In the genomic region with DNA sequence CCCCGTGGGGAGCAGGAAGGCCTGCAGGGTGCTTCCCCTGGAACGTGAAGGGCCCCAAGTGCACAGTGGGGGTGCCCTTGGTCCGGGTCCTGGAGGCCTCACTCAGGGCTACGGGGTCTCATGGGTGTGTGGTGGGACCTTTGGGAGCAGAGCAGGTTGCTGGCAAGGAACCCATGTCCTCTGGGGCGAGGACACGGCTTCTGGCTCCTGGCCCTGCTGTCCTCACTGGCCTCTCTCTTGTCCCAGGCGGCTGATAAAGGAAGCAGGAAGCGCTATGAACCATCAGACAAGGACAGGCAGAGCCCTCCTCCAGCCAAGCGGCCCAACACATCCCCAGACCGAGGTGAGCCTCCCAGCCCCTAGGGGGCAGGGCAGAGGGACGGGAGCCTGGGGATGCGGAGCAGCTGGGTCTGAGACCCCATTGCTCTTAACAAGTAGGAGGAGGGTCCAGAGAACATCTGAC, we compare ENCODE assay signal across 7 cellular contexts. TPM values are rescaled to one million over a fixed set of nuclear protein-coding genes. Genes with fewer than 3 reads are reported as not detected.
DNase-seq lines count a peak whose midpoint lies in the region; ATAC-seq and TF ChIP-seq lines count a peak whose summit lies in the region.

No MANE protein-coding gene starts in this region.

- no peak overlapping the region for H3K4me3 ChIP-seq in DND-41 (ENCODE audit: low read depth in 1 of 2, low read length in 2 of 2)
- H3K4me3 ChIP-seq in IMR-90 (ENCODE audit: insufficient read depth, low read depth, low read length): no peak overlapping the region
- no peak overlapping the region for H3K4me3 ChIP-seq in cardiac fibroblast (replicated peaks in 1 of 2; ENCODE audit: low read depth in 2 of 2, low read length in 2 of 2)
- no peak overlapping the region for H3K4me3 ChIP-seq in mucosa of descending colon
- no peak overlapping the region for H3K4me3 ChIP-seq in esophagus muscularis mucosa

- H2BK5ac ChIP-seq in IMR-90 (ENCODE audit: low read depth, low read length, poor library complexity, severe bottlenecking): no peak overlapping the region

- no peak overlapping the region for H3K18ac ChIP-seq in IMR-90 (ENCODE audit: low read depth, low read length)

- peaks cover 21% of the 10 kb centered on the region for H4K20me1 ChIP-seq in DND-41 (ENCODE audit: insufficient read depth, low read length)
- H4K20me1 ChIP-seq in IMR-90 (ENCODE audit: insufficient read depth, low read length): peaks cover 5% of the 10 kb centered on the region

- H3K14ac ChIP-seq in IMR-90 (replicated peaks; ENCODE audit: low read depth, low read length): no peak overlapping the region

- H3K79me1 ChIP-seq in IMR-90 (ENCODE audit: low read depth in 1 of 2, low read length in 2 of 2): peaks cover 0 to 7% of the 10 kb centered on the region in 2 experiments; a peak in 2 of 4 replicates

- H3K9ac ChIP-seq in DND-41 (ENCODE audit: low read depth, low read length) (no peak overlapping the region), IMR-90 (ENCODE audit: low read depth, low read length) (no peak overlapping the region)

- TF ChIP-seq CTCF in DND-41 (IDR thresholded peaks at IDR 0.05; ENCODE audit: borderline replicate concordance, extremely low read depth, low read length, poor library complexity, severe bottlenecking) (peak; percentile 61), IMR-90 (conservative IDR thresholded peaks at IDR 0.05; ENCODE audit: low read depth, low read length) (peak; percentile 33; the same call in 1 of the 2 replicates), cardiac fibroblast (IDR thresholded peaks at IDR 0.05; ENCODE audit: low read depth, low read length) (peak; percentile 49), mucosa of descending colon (IDR thresholded peaks at IDR 0.05) (no peak), esophagus muscularis mucosa (IDR thresholded peaks at IDR 0.05) (peak in 1 of 3 experiments; percentile 14)

- ATAC-seq in DND-41 (ENCODE audit: insufficient read depth, low read depth) (peak; percentile 71), IMR-90 (ENCODE audit: low read depth) (peak; percentile 48; the same call in 1 of the 2 replicates), mucosa of descending colon (peak; percentile 12)

- no peak overlapping the region for H3K56ac ChIP-seq in IMR-90 (ENCODE audit: extremely low read depth, insufficient read depth, low read length)

- no peak overlapping the region for H4K5ac ChIP-seq in IMR-90 (ENCODE audit: low read depth, low read length)

- TF ChIP-seq EP300 in esophagus muscularis mucosa (IDR thresholded peaks at IDR 0.05): no peak

- H2AK5ac ChIP-seq in IMR-90 (ENCODE audit: low read depth, low read length): no peak overlapping the region

- H3K36me3 ChIP-seq in DND-41 (ENCODE audit: insufficient read depth, low read length): peaks cover 92% of the 10 kb centered on the region
- H3K36me3 ChIP-seq in IMR-90 (ENCODE audit: control insufficient read depth, insufficient read depth, low read length): peaks cover 74% of the 10 kb centered on the region
- H3K36me3 ChIP-seq in mucosa of descending colon (ENCODE audit: low read depth): peaks cover 6% of the 10 kb centered on the region
- H3K36me3 ChIP-seq in esophagus muscularis mucosa: peaks cover 86 to 100% (median 90%) of the 10 kb centered on the region in 4 donors

- dilution Hi-C loops in IMR-90 (cut with HindIII; ENCODE audit: low sequenced_read_pairs, unreplicated experiment): no loop called here

- no peak overlapping the region for H2AK9ac ChIP-seq in IMR-90 (replicated peaks; ENCODE audit: low read depth, low read length, poor library complexity)

- no peak overlapping the region for H4K8ac ChIP-seq in IMR-90 (ENCODE audit: low read depth in 2 of 2, low read length in 2 of 2)

- CTCF ChIA-PET in IMR-90 (lab: Yijun Ruan, JAX): no interaction called here

- POLR2A ChIA-PET in IMR-90 (lab: Charles Lee; ENCODE audit: unreplicated experiment): no interaction called here

- no peaks in the 10 kb centered on the region for H3K4me1 ChIP-seq in DND-41 (ENCODE audit: insufficient read depth, low read length)
- H3K4me1 ChIP-seq in IMR-90 (ENCODE audit: control insufficient read depth, insufficient read depth, low read length): no peaks in the 10 kb centered on the region
- no peaks in the 10 kb centered on the region for H3K4me1 ChIP-seq in mucosa of descending colon (ENCODE audit: low read depth)
- peaks cover 0 to 9% (median 3%) of the 10 kb centered on the region in 4 donors for H3K4me1 ChIP-seq in esophagus muscularis mucosa

- H2BK120ac ChIP-seq in IMR-90 (ENCODE audit: low read depth, low read length): no peak overlapping the region

- no peak overlapping the region for H3K23ac ChIP-seq in IMR-90 (ENCODE audit: low read depth, low read length)

- H3K4ac ChIP-seq in IMR-90 (ENCODE audit: low read depth, low read length): no peak overlapping the region

- no peaks in the 10 kb centered on the region for H3K79me2 ChIP-seq in DND-41 (ENCODE audit: insufficient read depth, low read length)

- TF ChIP-seq RAD21 in IMR-90 (IDR thresholded peaks at IDR 0.05; ENCODE audit: low read length): 0 out of 2 replicates have a peak, but pooled peaks have one; percentile 10

- intact Hi-C loops in IMR-90 (cut with micrococcal nuclease): no loop called here
- intact Hi-C loops in mucosa of descending colon (cut with DNase I, micrococcal nuclease): no loop called here
- intact Hi-C loops in esophagus muscularis mucosa (cut with DNase I): no loop called here

- in situ Hi-C loops in IMR-90 (cut with MboI; ENCODE audit: low sequenced_read_pairs): no loop called here

- DNase-seq in DND-41: peak; percentile 35
- DNase-seq in IMR-90: no peak
- DNase-seq in cardiac fibroblast (ENCODE audit: low read depth in 2 of 2): peak in 1 of 2 donors; percentile 31
- no peak for DNase-seq in mucosa of descending colon
- DNase-seq in NCI-H1048 (lab: John Stamatoyannopoulos, UW): no peak
- DNase-seq in germinal center (ENCODE audit: low spot score): no peak
- no peak for DNase-seq in esophagus muscularis mucosa (ENCODE audit: extremely low spot score)

- 82% methylated on average over 4 of the region's 12 CpGs; no CpG with 5 or more reads in 1 of the 2 experiments for WGBS in IMR-90 (ENCODE audit: extremely low coverage in 2 of 2, insufficient read length in 1 of 2), 2 experiments
- WGBS in esophagus muscularis mucosa: 44% methylated on average over 5 of the region's 12 CpGs

- no peak overlapping the region for H3K4me2 ChIP-seq in DND-41 (ENCODE audit: insufficient read depth, low read length)
- no peak overlapping the region for H3K4me2 ChIP-seq in IMR-90 (ENCODE audit: low read depth, low read length)

- H3K9me3 ChIP-seq in DND-41 (ENCODE audit: insufficient read depth, low read length, severe bottlenecking) (no peaks in the 10 kb centered on the region), IMR-90 (ENCODE audit: control insufficient read depth, insufficient read depth, low read length) (no peaks in the 10 kb centered on the region), mucosa of descending colon (no peaks in the 10 kb centered on the region), esophagus muscularis mucosa (no peaks in the 10 kb centered on the region)

- H2BK15ac ChIP-seq in IMR-90 (ENCODE audit: low read depth, low read length): no peak overlapping the region

- H2BK20ac ChIP-seq in IMR-90 (ENCODE audit: low read depth, low read length): no peak overlapping the region

- no peaks in the 10 kb centered on the region for H3K9me1 ChIP-seq in IMR-90 (ENCODE audit: insufficient read depth, low read length)

- no peak overlapping the region for H2AFZ ChIP-seq in DND-41 (ENCODE audit: low read depth, low read length)
- H2AFZ ChIP-seq in IMR-90 (replicated peaks; ENCODE audit: low read length, poor library complexity): no peak overlapping the region

- no peak overlapping the region for H3K27ac ChIP-seq in DND-41 (ENCODE audit: low read length)
- no peak overlapping the region for H3K27ac ChIP-seq in IMR-90 (ENCODE audit: insufficient read depth, low read length)
- no peak overlapping the region for H3K27ac ChIP-seq in esophagus muscularis mucosa (replicated peaks in 1 of 4)

- TF ChIP-seq POLR2A in IMR-90 (IDR thresholded peaks at IDR 0.05; ENCODE audit: low read depth, low read length) (no peak), esophagus muscularis mucosa (IDR thresholded peaks at IDR 0.05; ENCODE audit: low read depth) (no peak)

- H3K27me3 ChIP-seq in DND-41 (ENCODE audit: insufficient read depth, low read length, poor library complexity) (no peaks in the 10 kb centered on the region), IMR-90 (ENCODE audit: control insufficient read depth, insufficient read depth, low read length) (no peaks in the 10 kb centered on the region), esophagus muscularis mucosa (peaks cover 0 to 5% (median 0%) of the 10 kb centered on the region in 4 donors)

- BruUV-seq in IMR-90 (replicated peaks; lab: Mats Ljungman, UMichigan): no TSS peak

- H4K91ac ChIP-seq in IMR-90 (ENCODE audit: insufficient read depth, low read depth, low read length): no peak overlapping the region

RNA-seq across cellular contexts. Expression of a gene that starts 9.8 kb away (rescaled TPM):
- total RNA-seq in IMR-90 (2012; rRNA removed): not detected in 2 replicates
- 0.09 TPM in 1 of 2 replicates, not detected in the other for polyA plus RNA-seq in IMR-90 (2012; rRNA removed)
- 0.12 TPM in 1 of 2 replicates, not detected in the other for polyA plus RNA-seq in IMR-90 (2012; cell fraction: cytosol; rRNA removed)
- polyA plus RNA-seq in IMR-90 (2012; cell fraction: nucleus; rRNA removed; ENCODE audit: low replicate concordance): 0.71 and 1.6 TPM in 2 replicates
- total RNA-seq in mucosa of descending colon: not detected
- total RNA-seq in esophagus muscularis mucosa: not detected

RNA-seq across cellular contexts. Expression of a gene that starts 22.3 kb away (rescaled TPM):
- total RNA-seq in IMR-90 (2012; rRNA removed) (65.6 and 90.5 TPM in 2 replicates), mucosa of descending colon (100 to 1,000 TPM; 150 to 316 (median 184) TPM), esophagus muscularis mucosa (100 to 1,000 TPM in 2 of 4 donors, 10 to 100 TPM in 2; 46.5 to 156 (median 99.2) TPM)
- 169 and 228 TPM in 2 replicates for polyA plus RNA-seq in IMR-90 (2012; rRNA removed)
- polyA plus RNA-seq in IMR-90 (2012; cell fraction: cytosol; rRNA removed): 205 and 351 TPM in 2 replicates
- polyA plus RNA-seq in IMR-90 (2012; cell fraction: nucleus; rRNA removed; ENCODE audit: low replicate concordance): 119 and 281 TPM in 2 replicates

RNA-seq across cellular contexts. Expression of a gene that starts 34.3 kb away (rescaled TPM):
- total RNA-seq in IMR-90 (2012; rRNA removed) (17.2 and 18.3 TPM in 2 replicates), mucosa of descending colon (10 to 100 TPM; 42.7 to 89.5 (median 72.5) TPM), esophagus muscularis mucosa (10 to 100 TPM; 27.0 to 32.4 (median 29.3) TPM)
- polyA plus RNA-seq in IMR-90 (2012; rRNA removed): 28.4 and 33.1 TPM in 2 replicates
- 28.1 and 45.4 TPM in 2 replicates for polyA plus RNA-seq in IMR-90 (2012; cell fraction: cytosol; rRNA removed)
- polyA plus RNA-seq in IMR-90 (2012; cell fraction: nucleus; rRNA removed; ENCODE audit: low replicate concordance): 63.8 and 197 TPM in 2 replicates

RNA-seq across cellular contexts. Expression of a gene that starts 57.8 kb away (rescaled TPM):
- total RNA-seq in IMR-90 (2012; rRNA removed) (not detected in 2 replicates), mucosa of descending colon (under 1 TPM; 0.28 to 0.82 (median 0.55) TPM), esophagus muscularis mucosa (under 1 TPM; 0.26 to 0.83 (median 0.59) TPM)
- 0.21 and 0.34 TPM in 2 replicates for polyA plus RNA-seq in IMR-90 (2012; rRNA removed)
- polyA plus RNA-seq in IMR-90 (2012; cell fraction: cytosol; rRNA removed): 0.19 and 0.21 TPM in 2 replicates
- polyA plus RNA-seq in IMR-90 (2012; cell fraction: nucleus; rRNA removed; ENCODE audit: low replicate concordance): 0.11 and 0.23 TPM in 2 replicates

RNA-seq across cellular contexts. Expression of a gene that starts 58.3 kb away (rescaled TPM):
- 3.4 and 4.2 TPM in 2 replicates for total RNA-seq in IMR-90 (2012; rRNA removed)
- polyA plus RNA-seq in IMR-90 (2012; rRNA removed): 21.3 and 22.7 TPM in 2 replicates
- 15.4 and 23.2 TPM in 2 replicates for polyA plus RNA-seq in IMR-90 (2012; cell fraction: cytosol; rRNA removed)
- 64.2 and 65.2 TPM in 2 replicates for polyA plus RNA-seq in IMR-90 (2012; cell fraction: nucleus; rRNA removed; ENCODE audit: low replicate concordance)
- 10 to 100 TPM; 37.4 to 54.8 (median 48.1) TPM for total RNA-seq in mucosa of descending colon
- total RNA-seq in esophagus muscularis mucosa: 10 to 100 TPM; 15.9 to 29.1 (median 26.6) TPM

Comparison
In these comparisons a context has a peak if more than half of its experiments do, and no peak if none do; other contexts are left out.
1. ATAC-seq: peak in every context shown above with its lines; median percentile 71 in DND-41; 48 in IMR-90; 12 in mucosa of descending colon.